8 cellular contexts compared by ENCODE assay signal in the genomic region with DNA sequence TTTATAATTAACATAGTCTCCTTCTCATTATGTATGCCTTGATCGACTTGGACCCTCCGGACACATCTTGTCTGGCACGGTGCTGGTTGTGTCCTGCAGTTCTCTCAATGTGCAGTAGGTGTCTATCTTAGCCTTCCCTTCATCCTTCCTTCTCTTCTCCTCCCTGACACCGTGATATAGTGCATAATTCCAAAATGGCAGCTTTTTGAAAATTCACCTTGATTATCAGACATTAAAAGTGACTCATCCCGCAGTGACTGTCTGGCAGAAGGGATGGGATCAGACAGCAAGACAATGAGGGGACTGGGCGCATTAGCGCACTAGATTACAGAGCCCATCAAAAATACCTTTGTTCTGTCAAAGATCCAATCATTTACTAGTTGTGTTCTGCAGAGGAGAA.
A peak's percentile ranks its signal among the peaks of the same experiment; 100 is the strongest.
DNase-seq lines count a peak whose midpoint lies in the region; ATAC-seq, FAIRE-seq and TF ChIP-seq lines count a peak whose summit lies in the region.

No MANE protein-coding gene starts in this region.

- no peaks in the 10 kb centered on the region for H3K27me3 Mint-ChIP-seq in stimulated activated naive CD8-positive, alpha-beta T cell treated with anti-CD3 and anti-CD28 coated beads, Interleukin-15, amount 100 ng/mL, for 72 hours

- TF ChIP-seq POLR2A in A549 (IDR thresholded peaks at IDR 0.05; ENCODE audit: low read length), result no peak

- no peak overlapping the region for H3K27ac Mint-ChIP-seq in stimulated activated naive CD8-positive, alpha-beta T cell treated with anti-CD3 and anti-CD28 coated beads, Interleukin-15, amount 100 ng/mL, for 72 hours

- peak overlapping the region; percentile 40; the same call in 2 of the 3 replicates for H3K4me2 ChIP-seq in A549

- WGBS in A549 (ENCODE audit: missing lambda C conversion rate), result 29% methylated on average over 7 of the region's 7 CpGs

- TF ChIP-seq CTCF in A549 (IDR thresholded peaks at IDR 0.05), result peak; percentile 85
- TF ChIP-seq CTCF in GM12873 (IDR thresholded peaks at IDR 0.05; ENCODE audit: insufficient read depth, low read depth, low read length, missing control alignments), result peak; percentile 61

- no peak overlapping the region for H3K4me3 Mint-ChIP-seq in stimulated activated naive CD8-positive, alpha-beta T cell treated with anti-CD3 and anti-CD28 coated beads, Interleukin-15, amount 100 ng/mL, for 72 hours

- peak overlapping the region in 1 of 2 experiments; percentile 32; a peak in 1 of 6 replicates for H3K27ac ChIP-seq in A549

- TF ChIP-seq EP300 in A549 (IDR thresholded peaks at IDR 0.05), result no peak

- TF ChIP-seq RAD21 in A549 (conservative IDR thresholded peaks at IDR 0.05 in 1 of 2, IDR thresholded peaks at IDR 0.05 in 1 of 2), result peak; percentile 91 to 93

- POLR2A ChIA-PET in A549 (lab: Yijun Ruan, JAX), result interaction anchor here (0.5 kb wide), 1 partner anchor 132 kb away, joined by 3 read pairs; no protein-coding TSS in a partner anchor

- H3K4me1 ChIP-seq in A549, result no peaks in the 10 kb centered on the region

- H3K9me3 ChIP-seq in A549, result no peaks in the 10 kb centered on the region

- peaks cover 8% of the 10 kb centered on the region for H3K4me1 Mint-ChIP-seq in stimulated activated naive CD8-positive, alpha-beta T cell treated with anti-CD3 and anti-CD28 coated beads, Interleukin-15, amount 100 ng/mL, for 72 hours

- DNase-seq in A549 (ENCODE audit: low read depth in 1 of 2, low spot score in 1 of 2) (peak; percentile 35 to 60), NCI-H146 (lab: John Stamatoyannopoulos, UW) (peak; percentile 79), anterior cingulate cortex (lab: John Stamatoyannopoulos, UW) (peak in 34 of 58 donors; percentile 1 to 54 (median 6)), iPS-NIHi7 (ENCODE audit: extremely low spot score) (peak; percentile 56)
- no peak for DNase-seq in stimulated activated naive CD8-positive, alpha-beta T cell treated with anti-CD3 and anti-CD28 coated beads, Interleukin-15, amount 100 ng/mL, for 72 hours

- FAIRE-seq in A549 (lab: Jason Lieb, UNC), result peak; percentile 70

- ATAC-seq in A549 (peak; percentile 96 to 99), GM21381 (IDR thresholded peaks at IDR 0.05; ENCODE audit: unreplicated experiment) (no peak), HG03521 (IDR thresholded peaks at IDR 0.05; ENCODE audit: unreplicated experiment) (no peak)
- peak; percentile 57 for ATAC-seq in stimulated activated naive CD8-positive, alpha-beta T cell treated with anti-CD3 and anti-CD28 coated beads, Interleukin-15, amount 100 ng/mL, for 72 hours

- no peak overlapping the region for H3K4me3 ChIP-seq in A549

- CTCF ChIA-PET in A549 (lab: Yijun Ruan, JAX), result interaction anchor here (0.6 to 8.6 kb wide), 18 partner anchors 12 to 1642 kb away, joined by 3 to 69 read pairs (median 4); no protein-coding TSS in a partner anchor

- no peaks in the 10 kb centered on the region for H3K9me3 Mint-ChIP-seq in stimulated activated naive CD8-positive, alpha-beta T cell treated with anti-CD3 and anti-CD28 coated beads, Interleukin-15, amount 100 ng/mL, for 72 hours

TF ChIP-seq in A549, 52 proteins besides CTCF, POLR2A, EP300 and RAD21:
- TF ChIP-seq FOSL2 (IDR thresholded peaks at IDR 0.05), result no peak
- TF ChIP-seq FOSL2 (CRISPR knock-in tag; IDR thresholded peaks at IDR 0.05), result peak; percentile 64
- no peak for TF ChIP-seq POLR2AphosphoS2 (conservative IDR thresholded peaks at IDR 0.05; ENCODE audit: low read length)
- no peak for TF ChIP-seq GATA3 (IDR thresholded peaks at IDR 0.05; ENCODE audit: borderline replicate concordance)
- TF ChIP-seq SMC3 (IDR thresholded peaks at IDR 0.05), result peak; percentile 85
- TF ChIP-seq HOXA7 (CRISPR knock-in tag; IDR thresholded peaks at IDR 0.05), result no peak
- TF ChIP-seq CBX8 (IDR thresholded peaks at IDR 0.05), result no peak
- no peak for TF ChIP-seq PHF8 (IDR thresholded peaks at IDR 0.05; ENCODE audit: borderline replicate concordance, low read depth)
- TF ChIP-seq, protein P1, sequence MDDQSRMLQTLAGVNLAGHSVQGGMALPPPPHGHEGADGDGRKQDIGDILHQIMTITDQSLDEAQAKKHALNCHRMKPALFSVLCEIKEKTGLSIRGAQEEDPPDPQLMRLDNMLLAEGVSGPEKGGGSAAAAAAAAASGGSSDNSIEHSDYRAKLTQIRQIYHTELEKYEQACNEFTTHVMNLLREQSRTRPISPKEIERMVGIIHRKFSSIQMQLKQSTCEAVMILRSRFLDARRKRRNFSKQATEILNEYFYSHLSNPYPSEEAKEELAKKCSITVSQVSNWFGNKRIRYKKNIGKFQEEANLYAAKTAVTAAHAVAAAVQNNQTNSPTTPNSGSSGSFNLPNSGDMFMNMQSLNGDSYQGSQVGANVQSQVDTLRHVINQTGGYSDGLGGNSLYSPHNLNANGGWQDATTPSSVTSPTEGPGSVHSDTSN (IDR thresholded peaks at IDR 0.05), result no peak
- no peak for TF ChIP-seq ESRRA (IDR thresholded peaks at IDR 0.05; ENCODE audit: borderline replicate concordance, low read length)

Comparison
In these comparisons a context has a peak if more than half of its experiments do, and no peak if none do; other contexts are left out.
1. ATAC-seq: peak in A549 (2 of 2) and stimulated activated naive CD8-positive, alpha-beta T cell treated with anti-CD3 and anti-CD28 coated beads, Interleukin-15, amount 100 ng/mL, for 72 hours (single experiment); none in GM21381 (single experiment) and HG03521 (single experiment).
2. DNase-seq: peak in A549 (2 of 2), NCI-H146 (single experiment), anterior cingulate cortex (34 of 58) and iPS-NIHi7 (single experiment); none in stimulated activated naive CD8-positive, alpha-beta T cell treated with anti-CD3 and anti-CD28 coated beads, Interleukin-15, amount 100 ng/mL, for 72 hours (0 of 2).